Comparison of ENCODE assay signal across 7 cellular contexts in the genomic region with DNA sequence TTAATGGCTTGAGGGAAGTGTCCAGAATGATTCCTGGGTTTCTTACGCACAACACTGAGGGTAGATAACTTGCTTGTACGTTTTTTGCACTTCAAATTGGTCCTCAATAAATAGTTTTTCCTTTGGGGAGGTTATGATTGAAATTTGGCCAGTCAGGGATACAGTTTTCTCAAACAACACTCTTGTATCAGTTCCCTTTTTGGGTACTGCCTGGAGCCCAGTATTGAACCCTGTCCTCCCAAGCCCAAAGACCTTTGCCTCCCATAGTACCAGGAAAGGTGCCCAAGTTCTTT. TPM values are rescaled to one million over a fixed set of nuclear protein-coding genes. Genes with fewer than 3 reads are reported as not detected.
DNase-seq lines count a peak whose midpoint lies in the region; ATAC-seq and TF ChIP-seq lines count a peak whose summit lies in the region.

No MANE protein-coding gene starts in this region.

- H3K27ac ChIP-seq in HL-60 (replicated peaks), result peak overlapping the region; percentile 83
- H3K27ac ChIP-seq in iPS-20b (ENCODE audit: low read length), result peak overlapping the region; percentile 35
- H3K27ac ChIP-seq in stomach smooth muscle (ENCODE audit: low read length), result peak overlapping the region; percentile 85

- no peak for DNase-seq in HL-60 (ENCODE audit: low read depth in 1 of 2, low spot score in 1 of 2)
- no peak for DNase-seq in activated naive CD4-positive, alpha-beta T cell treated with anti-CD3 and anti-CD28 coated beads, Interleukin-2, amount 50 U/mL, for 72 hours (ENCODE audit: low spot score in 2 of 2)
- DNase-seq in superior temporal gyrus (ENCODE audit: extremely low spot score), result no peak
- DNase-seq in iPS-NIHi11 (ENCODE audit: low spot score), result no peak

- TF ChIP-seq CTCF in HL-60 (IDR thresholded peaks at IDR 0.05; ENCODE audit: insufficient read depth, low read length), result no peak

- H3K9me3 ChIP-seq in iPS-20b (ENCODE audit: insufficient read depth, low read depth, low read length) (no peaks in the 10 kb centered on the region), stomach smooth muscle (ENCODE audit: control insufficient read depth in 2 of 2, low read length in 2 of 2) (no peaks in the 10 kb centered on the region)

- no peak for ATAC-seq in activated naive CD4-positive, alpha-beta T cell treated with anti-CD3 and anti-CD28 coated beads, Interleukin-2, amount 50 U/mL, for 72 hours
- ATAC-seq in GM21423 (IDR thresholded peaks at IDR 0.05; ENCODE audit: unreplicated experiment), result no peak

- H3K27ac Mint-ChIP-seq in activated naive CD4-positive, alpha-beta T cell treated with anti-CD3 and anti-CD28 coated beads, Interleukin-2, amount 50 U/mL, for 72 hours, result peak overlapping the region; percentile 92 to 95

- H3K36me3 ChIP-seq in iPS-20b (ENCODE audit: insufficient read depth, low read depth, low read length) (peaks cover 6% of the 10 kb centered on the region; the same call in 1 of the 2 replicates), stomach smooth muscle (ENCODE audit: control insufficient read depth in 2 of 2, insufficient read depth in 2 of 2, low read length in 2 of 2) (no peaks in the 10 kb centered on the region)

- peaks cover 0 to 8% of the 10 kb centered on the region in 2 donors for H3K36me3 Mint-ChIP-seq in activated naive CD4-positive, alpha-beta T cell treated with anti-CD3 and anti-CD28 coated beads, Interleukin-2, amount 50 U/mL, for 72 hours

- H3K4me1 ChIP-seq in iPS-20b (ENCODE audit: insufficient read depth, low read length), result peaks cover 8% of the 10 kb centered on the region; the same call in 1 of the 2 replicates
- H3K4me1 ChIP-seq in stomach smooth muscle (ENCODE audit: control insufficient read depth, insufficient read depth, low read length), result peaks cover 10% of the 10 kb centered on the region

- no peaks in the 10 kb centered on the region for H3K9me3 Mint-ChIP-seq in activated naive CD4-positive, alpha-beta T cell treated with anti-CD3 and anti-CD28 coated beads, Interleukin-2, amount 50 U/mL, for 72 hours

- no peaks in the 10 kb centered on the region for H3K27me3 ChIP-seq in HL-60 (ENCODE audit: insufficient read depth, poor library complexity, severe bottlenecking)
- no peaks in the 10 kb centered on the region for H3K27me3 ChIP-seq in iPS-20b (ENCODE audit: insufficient read depth, low read length)
- no peaks in the 10 kb centered on the region for H3K27me3 ChIP-seq in stomach smooth muscle (ENCODE audit: control insufficient read depth in 1 of 2, insufficient read depth in 2 of 2, low read length in 2 of 2)

- peak overlapping the region; percentile 90; the same call in 1 of the 2 replicates for H3K9ac ChIP-seq in iPS-20b (ENCODE audit: low read depth, low read length)
- H3K9ac ChIP-seq in stomach smooth muscle (ENCODE audit: low read length in 2 of 2), result peak overlapping the region; percentile 91 to 93

- peak overlapping the region; percentile 92 for H3K4me3 ChIP-seq in HL-60 (replicated peaks; ENCODE audit: insufficient read depth, low read length)
- peak overlapping the region; percentile 79 for H3K4me3 ChIP-seq in iPS-20b (ENCODE audit: low read length)
- peak overlapping the region; percentile 88 to 90 for H3K4me3 ChIP-seq in stomach smooth muscle (ENCODE audit: low read length in 2 of 2)

RNA-seq across cellular contexts. Expression of a gene that starts 0.4 kb away (rescaled TPM):
- 10 to 100 TPM; 23.5 to 30.4 TPM for total RNA-seq in activated naive CD4-positive, alpha-beta T cell treated with anti-CD3 and anti-CD28 coated beads, Interleukin-2, amount 50 U/mL, for 72 hours

RNA-seq across cellular contexts. Expression of a gene that starts 40.3 kb away (rescaled TPM):
- total RNA-seq in activated naive CD4-positive, alpha-beta T cell treated with anti-CD3 and anti-CD28 coated beads, Interleukin-2, amount 50 U/mL, for 72 hours, result 10 to 100 TPM; 17.1 to 19.1 TPM

Comparison
In these comparisons a context has a peak if more than half of its experiments do, and no peak if none do; other contexts are left out.
1. H3K27ac ChIP-seq: peak in every context shown above with its lines; median percentile 85 in stomach smooth muscle; 83 in HL-60; 35 in iPS-20b.